Comparison of ENCODE assay signal across 2 cellular contexts in the genomic region with DNA sequence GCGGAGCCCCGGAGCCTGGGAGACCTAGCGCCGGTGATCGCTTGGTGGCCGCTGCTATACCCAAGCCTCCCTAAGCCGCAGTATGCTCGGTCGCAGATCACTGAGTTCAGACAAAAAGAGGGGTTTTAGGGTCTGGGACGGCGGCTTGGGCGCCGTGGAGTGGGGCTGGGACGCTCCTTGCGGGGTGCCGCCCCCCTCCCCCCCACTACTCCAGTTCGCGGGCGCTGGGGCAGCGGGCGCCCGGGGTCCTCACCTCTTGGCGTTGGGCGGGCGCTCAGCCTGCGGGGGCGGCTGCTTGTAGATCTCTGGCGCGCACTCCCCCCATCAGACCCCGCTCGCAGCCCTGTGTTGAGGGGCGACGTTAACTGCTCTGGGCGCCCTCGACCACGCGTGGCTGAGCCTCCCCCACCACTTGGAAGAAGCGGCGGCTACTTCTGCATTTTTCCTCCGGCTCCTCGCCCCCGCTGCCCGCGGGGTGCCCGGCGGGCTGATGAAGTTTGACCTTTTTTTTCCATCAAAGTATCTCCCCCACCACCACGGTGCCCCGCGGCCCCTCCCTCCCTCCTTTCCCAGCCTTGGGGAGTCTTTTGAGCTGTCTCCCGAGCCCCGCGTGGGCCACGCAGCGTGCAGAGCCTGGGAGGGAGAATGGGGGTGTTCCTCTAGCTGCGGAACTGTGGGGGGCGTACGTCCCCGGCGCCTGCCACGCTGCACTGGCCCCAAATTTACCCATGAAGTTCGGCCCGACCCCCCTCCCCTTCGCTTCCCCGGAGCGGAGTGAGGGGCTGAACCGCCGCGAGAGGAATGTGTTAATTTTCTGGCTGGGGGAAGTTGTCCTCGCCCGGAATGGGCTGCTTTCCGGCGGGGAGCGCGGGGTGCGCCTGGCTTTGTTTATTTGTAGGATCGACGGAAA.
A peak's percentile ranks its signal among the peaks of the same experiment; 100 is the strongest.
TF ChIP-seq lines count a peak whose summit lies in the region.

No MANE protein-coding gene starts in this region.

TF ChIP-seq in HEK293, 187 proteins besides CTCF, POLR2A, EP300 and RAD21 (continued from another document and continues in another):
- TF ChIP-seq, protein P1, sequence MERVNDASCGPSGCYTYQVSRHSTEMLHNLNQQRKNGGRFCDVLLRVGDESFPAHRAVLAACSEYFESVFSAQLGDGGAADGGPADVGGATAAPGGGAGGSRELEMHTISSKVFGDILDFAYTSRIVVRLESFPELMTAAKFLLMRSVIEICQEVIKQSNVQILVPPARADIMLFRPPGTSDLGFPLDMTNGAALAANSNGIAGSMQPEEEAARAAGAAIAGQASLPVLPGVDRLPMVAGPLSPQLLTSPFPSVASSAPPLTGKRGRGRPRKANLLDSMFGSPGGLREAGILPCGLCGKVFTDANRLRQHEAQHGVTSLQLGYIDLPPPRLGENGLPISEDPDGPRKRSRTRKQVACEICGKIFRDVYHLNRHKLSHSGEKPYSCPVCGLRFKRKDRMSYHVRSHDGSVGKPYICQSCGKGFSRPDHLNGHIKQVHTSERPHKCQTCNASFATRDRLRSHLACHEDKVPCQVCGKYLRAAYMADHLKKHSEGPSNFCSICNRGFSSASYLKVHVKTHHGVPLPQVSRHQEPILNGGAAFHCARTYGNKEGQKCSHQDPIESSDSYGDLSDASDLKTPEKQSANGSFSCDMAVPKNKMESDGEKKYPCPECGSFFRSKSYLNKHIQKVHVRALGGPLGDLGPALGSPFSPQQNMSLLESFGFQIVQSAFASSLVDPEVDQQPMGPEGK (tag by site-specific recombination; IDR thresholded peaks at IDR 0.05): peak; percentile 60
- TF ChIP-seq ZNF548 (tag by site-specific recombination; IDR thresholded peaks at IDR 0.05) (no peak), ZNF561 (tag by site-specific recombination; IDR thresholded peaks at IDR 0.05; ENCODE audit: borderline replicate concordance) (0 out of 2 replicates have a peak, but pooled peaks have one; percentile 48), ZNF658 (tag by site-specific recombination; IDR thresholded peaks at IDR 0.05) (no peak), ZEB2 (tag by site-specific recombination; IDR thresholded peaks at IDR 0.05) (peak; percentile 60; the same call in 1 of the 2 replicates)
- TF ChIP-seq, protein P2, sequence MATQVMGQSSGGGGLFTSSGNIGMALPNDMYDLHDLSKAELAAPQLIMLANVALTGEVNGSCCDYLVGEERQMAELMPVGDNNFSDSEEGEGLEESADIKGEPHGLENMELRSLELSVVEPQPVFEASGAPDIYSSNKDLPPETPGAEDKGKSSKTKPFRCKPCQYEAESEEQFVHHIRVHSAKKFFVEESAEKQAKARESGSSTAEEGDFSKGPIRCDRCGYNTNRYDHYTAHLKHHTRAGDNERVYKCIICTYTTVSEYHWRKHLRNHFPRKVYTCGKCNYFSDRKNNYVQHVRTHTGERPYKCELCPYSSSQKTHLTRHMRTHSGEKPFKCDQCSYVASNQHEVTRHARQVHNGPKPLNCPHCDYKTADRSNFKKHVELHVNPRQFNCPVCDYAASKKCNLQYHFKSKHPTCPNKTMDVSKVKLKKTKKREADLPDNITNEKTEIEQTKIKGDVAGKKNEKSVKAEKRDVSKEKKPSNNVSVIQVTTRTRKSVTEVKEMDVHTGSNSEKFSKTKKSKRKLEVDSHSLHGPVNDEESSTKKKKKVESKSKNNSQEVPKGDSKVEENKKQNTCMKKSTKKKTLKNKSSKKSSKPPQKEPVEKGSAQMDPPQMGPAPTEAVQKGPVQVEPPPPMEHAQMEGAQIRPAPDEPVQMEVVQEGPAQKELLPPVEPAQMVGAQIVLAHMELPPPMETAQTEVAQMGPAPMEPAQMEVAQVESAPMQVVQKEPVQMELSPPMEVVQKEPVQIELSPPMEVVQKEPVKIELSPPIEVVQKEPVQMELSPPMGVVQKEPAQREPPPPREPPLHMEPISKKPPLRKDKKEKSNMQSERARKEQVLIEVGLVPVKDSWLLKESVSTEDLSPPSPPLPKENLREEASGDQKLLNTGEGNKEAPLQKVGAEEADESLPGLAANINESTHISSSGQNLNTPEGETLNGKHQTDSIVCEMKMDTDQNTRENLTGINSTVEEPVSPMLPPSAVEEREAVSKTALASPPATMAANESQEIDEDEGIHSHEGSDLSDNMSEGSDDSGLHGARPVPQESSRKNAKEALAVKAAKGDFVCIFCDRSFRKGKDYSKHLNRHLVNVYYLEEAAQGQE (tag by site-specific recombination; IDR thresholded peaks at IDR 0.05): no peak
- TF ChIP-seq, protein P3, sequence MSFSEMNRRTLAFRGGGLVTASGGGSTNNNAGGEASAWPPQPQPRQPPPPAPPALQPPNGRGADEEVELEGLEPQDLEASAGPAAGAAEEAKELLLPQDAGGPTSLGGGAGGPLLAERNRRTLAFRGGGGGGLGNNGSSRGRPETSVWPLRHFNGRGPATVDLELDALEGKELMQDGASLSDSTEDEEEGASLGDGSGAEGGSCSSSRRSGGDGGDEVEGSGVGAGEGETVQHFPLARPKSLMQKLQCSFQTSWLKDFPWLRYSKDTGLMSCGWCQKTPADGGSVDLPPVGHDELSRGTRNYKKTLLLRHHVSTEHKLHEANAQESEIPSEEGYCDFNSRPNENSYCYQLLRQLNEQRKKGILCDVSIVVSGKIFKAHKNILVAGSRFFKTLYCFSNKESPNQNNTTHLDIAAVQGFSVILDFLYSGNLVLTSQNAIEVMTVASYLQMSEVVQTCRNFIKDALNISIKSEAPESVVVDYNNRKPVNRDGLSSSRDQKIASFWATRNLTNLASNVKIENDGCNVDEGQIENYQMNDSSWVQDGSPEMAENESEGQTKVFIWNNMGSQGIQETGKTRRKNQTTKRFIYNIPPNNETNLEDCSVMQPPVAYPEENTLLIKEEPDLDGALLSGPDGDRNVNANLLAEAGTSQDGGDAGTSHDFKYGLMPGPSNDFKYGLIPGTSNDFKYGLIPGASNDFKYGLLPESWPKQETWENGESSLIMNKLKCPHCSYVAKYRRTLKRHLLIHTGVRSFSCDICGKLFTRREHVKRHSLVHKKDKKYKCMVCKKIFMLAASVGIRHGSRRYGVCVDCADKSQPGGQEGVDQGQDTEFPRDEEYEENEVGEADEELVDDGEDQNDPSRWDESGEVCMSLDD (tag by site-specific recombination; IDR thresholded peaks at IDR 0.05): peak; percentile 78
- TF ChIP-seq, protein P4, sequence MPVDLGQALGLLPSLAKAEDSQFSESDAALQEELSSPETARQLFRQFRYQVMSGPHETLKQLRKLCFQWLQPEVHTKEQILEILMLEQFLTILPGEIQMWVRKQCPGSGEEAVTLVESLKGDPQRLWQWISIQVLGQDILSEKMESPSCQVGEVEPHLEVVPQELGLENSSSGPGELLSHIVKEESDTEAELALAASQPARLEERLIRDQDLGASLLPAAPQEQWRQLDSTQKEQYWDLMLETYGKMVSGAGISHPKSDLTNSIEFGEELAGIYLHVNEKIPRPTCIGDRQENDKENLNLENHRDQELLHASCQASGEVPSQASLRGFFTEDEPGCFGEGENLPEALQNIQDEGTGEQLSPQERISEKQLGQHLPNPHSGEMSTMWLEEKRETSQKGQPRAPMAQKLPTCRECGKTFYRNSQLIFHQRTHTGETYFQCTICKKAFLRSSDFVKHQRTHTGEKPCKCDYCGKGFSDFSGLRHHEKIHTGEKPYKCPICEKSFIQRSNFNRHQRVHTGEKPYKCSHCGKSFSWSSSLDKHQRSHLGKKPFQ (tag by site-specific recombination; IDR thresholded peaks at IDR 0.05): no peak
- TF ChIP-seq, protein P5, sequence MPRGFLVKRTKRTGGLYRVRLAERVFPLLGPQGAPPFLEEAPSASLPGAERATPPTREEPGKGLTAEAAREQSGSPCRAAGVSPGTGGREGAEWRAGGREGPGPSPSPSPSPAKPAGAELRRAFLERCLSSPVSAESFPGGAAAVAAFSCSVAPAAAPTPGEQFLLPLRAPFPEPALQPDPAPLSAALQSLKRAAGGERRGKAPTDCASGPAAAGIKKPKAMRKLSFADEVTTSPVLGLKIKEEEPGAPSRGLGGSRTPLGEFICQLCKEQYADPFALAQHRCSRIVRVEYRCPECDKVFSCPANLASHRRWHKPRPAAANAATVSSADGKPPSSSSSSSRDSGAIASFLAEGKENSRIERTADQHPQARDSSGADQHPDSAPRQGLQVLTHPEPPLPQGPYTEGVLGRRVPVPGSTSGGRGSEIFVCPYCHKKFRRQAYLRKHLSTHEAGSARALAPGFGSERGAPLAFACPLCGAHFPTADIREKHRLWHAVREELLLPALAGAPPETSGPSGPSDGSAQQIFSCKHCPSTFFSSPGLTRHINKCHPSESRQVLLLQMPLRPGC (tag by site-specific recombination; IDR thresholded peaks at IDR 0.05): no peak

TF ChIP-seq in WTC11, 78 proteins besides CTCF, POLR2A, EP300 and RAD21 (continued from another document):
- TF ChIP-seq, protein P6, sequence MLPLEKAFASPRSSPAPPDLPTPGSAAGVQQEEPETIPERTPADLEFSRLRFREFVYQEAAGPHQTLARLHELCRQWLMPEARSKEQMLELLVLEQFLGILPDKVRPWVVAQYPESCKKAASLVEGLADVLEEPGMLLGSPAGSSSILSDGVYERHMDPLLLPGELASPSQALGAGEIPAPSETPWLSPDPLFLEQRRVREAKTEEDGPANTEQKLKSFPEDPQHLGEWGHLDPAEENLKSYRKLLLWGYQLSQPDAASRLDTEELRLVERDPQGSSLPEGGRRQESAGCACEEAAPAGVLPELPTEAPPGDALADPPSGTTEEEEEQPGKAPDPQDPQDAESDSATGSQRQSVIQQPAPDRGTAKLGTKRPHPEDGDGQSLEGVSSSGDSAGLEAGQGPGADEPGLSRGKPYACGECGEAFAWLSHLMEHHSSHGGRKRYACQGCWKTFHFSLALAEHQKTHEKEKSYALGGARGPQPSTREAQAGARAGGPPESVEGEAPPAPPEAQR (CRISPR knock-in tag; IDR thresholded peaks at IDR 0.05): no peak
- TF ChIP-seq TEAD1 (CRISPR knock-in tag; IDR thresholded peaks at IDR 0.05): peak; percentile 42; the same call in 1 of the 2 replicates
- TF ChIP-seq ZNF121 (CRISPR knock-in tag; IDR thresholded peaks at IDR 0.05): peak; percentile 60; the same call in 1 of the 2 replicates
- 0 out of 2 replicates have a peak, but pooled peaks have one; percentile 1 for TF ChIP-seq ELF4 (CRISPR knock-in tag; IDR thresholded peaks at IDR 0.05; ENCODE audit: low read depth)
- no peak for TF ChIP-seq TCF7 (CRISPR knock-in tag; IDR thresholded peaks at IDR 0.05; ENCODE audit: low read depth)
- TF ChIP-seq SP1 (CRISPR knock-in tag; conservative IDR thresholded peaks at IDR 0.05): peak; percentile 32; the same call in 1 of the 2 replicates
- TF ChIP-seq, protein P7, sequence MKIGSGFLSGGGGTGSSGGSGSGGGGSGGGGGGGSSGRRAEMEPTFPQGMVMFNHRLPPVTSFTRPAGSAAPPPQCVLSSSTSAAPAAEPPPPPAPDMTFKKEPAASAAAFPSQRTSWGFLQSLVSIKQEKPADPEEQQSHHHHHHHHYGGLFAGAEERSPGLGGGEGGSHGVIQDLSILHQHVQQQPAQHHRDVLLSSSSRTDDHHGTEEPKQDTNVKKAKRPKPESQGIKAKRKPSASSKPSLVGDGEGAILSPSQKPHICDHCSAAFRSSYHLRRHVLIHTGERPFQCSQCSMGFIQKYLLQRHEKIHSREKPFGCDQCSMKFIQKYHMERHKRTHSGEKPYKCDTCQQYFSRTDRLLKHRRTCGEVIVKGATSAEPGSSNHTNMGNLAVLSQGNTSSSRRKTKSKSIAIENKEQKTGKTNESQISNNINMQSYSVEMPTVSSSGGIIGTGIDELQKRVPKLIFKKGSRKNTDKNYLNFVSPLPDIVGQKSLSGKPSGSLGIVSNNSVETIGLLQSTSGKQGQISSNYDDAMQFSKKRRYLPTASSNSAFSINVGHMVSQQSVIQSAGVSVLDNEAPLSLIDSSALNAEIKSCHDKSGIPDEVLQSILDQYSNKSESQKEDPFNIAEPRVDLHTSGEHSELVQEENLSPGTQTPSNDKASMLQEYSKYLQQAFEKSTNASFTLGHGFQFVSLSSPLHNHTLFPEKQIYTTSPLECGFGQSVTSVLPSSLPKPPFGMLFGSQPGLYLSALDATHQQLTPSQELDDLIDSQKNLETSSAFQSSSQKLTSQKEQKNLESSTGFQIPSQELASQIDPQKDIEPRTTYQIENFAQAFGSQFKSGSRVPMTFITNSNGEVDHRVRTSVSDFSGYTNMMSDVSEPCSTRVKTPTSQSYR (CRISPR knock-in tag; IDR thresholded peaks at IDR 0.05): 0 out of 2 replicates have a peak, but pooled peaks have one; percentile 9
- no peak for TF ChIP-seq GRHL2 (CRISPR knock-in tag; IDR thresholded peaks at IDR 0.05; ENCODE audit: insufficient replicate concordance, severe bottlenecking)
- TF ChIP-seq, protein P8, sequence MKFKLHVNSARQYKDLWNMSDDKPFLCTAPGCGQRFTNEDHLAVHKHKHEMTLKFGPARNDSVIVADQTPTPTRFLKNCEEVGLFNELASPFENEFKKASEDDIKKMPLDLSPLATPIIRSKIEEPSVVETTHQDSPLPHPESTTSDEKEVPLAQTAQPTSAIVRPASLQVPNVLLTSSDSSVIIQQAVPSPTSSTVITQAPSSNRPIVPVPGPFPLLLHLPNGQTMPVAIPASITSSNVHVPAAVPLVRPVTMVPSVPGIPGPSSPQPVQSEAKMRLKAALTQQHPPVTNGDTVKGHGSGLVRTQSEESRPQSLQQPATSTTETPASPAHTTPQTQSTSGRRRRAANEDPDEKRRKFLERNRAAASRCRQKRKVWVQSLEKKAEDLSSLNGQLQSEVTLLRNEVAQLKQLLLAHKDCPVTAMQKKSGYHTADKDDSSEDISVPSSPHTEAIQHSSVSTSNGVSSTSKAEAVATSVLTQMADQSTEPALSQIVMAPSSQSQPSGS (CRISPR knock-in tag; IDR thresholded peaks at IDR 0.05; ENCODE audit: borderline replicate concordance, low read depth): no peak
- TF ChIP-seq, protein P9, sequence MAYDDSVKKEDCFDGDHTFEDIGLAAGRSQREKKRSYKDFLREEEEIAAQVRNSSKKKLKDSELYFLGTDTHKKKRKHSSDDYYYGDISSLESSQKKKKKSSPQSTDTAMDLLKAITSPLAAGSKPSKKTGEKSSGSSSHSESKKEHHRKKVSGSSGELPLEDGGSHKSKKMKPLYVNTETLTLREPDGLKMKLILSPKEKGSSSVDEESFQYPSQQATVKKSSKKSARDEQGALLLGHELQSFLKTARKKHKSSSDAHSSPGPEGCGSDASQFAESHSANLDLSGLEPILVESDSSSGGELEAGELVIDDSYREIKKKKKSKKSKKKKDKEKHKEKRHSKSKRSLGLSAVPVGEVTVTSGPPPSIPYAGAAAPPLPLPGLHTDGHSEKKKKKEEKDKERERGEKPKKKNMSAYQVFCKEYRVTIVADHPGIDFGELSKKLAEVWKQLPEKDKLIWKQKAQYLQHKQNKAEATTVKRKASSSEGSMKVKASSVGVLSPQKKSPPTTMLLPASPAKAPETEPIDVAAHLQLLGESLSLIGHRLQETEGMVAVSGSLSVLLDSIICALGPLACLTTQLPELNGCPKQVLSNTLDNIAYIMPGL (CRISPR knock-in tag; IDR thresholded peaks at IDR 0.05): 0 out of 2 replicates have a peak, but pooled peaks have one; percentile 28
- 0 out of 2 replicates have a peak, but pooled peaks have one; percentile 15 for TF ChIP-seq FOXK1 (CRISPR knock-in tag; IDR thresholded peaks at IDR 0.05)
- TF ChIP-seq, protein P10, sequence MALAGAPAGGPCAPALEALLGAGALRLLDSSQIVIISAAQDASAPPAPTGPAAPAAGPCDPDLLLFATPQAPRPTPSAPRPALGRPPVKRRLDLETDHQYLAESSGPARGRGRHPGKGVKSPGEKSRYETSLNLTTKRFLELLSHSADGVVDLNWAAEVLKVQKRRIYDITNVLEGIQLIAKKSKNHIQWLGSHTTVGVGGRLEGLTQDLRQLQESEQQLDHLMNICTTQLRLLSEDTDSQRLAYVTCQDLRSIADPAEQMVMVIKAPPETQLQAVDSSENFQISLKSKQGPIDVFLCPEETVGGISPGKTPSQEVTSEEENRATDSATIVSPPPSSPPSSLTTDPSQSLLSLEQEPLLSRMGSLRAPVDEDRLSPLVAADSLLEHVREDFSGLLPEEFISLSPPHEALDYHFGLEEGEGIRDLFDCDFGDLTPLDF (CRISPR knock-in tag; IDR thresholded peaks at IDR 0.05): 0 out of 2 replicates have a peak, but pooled peaks have one; percentile 54
- TF ChIP-seq, protein P11, sequence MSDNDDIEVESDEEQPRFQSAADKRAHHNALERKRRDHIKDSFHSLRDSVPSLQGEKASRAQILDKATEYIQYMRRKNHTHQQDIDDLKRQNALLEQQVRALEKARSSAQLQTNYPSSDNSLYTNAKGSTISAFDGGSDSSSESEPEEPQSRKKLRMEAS (CRISPR knock-in tag; IDR thresholded peaks at IDR 0.05): 0 out of 2 replicates have a peak, but pooled peaks have one; percentile 19
- TF ChIP-seq NR1H2 (CRISPR knock-in tag; IDR thresholded peaks at IDR 0.05): no peak
